2 cellular contexts compared by ENCODE assay signal in genomic region chr1:3285341-3285740, GRCh38.
TF ChIP-seq lines count a peak whose summit lies in the region.

No MANE protein-coding gene starts in this region.

TF ChIP-seq in GM23338, 12 proteins besides CTCF, POLR2A, EP300 and RAD21 (continued from another document):
- TF ChIP-seq, protein P1, sequence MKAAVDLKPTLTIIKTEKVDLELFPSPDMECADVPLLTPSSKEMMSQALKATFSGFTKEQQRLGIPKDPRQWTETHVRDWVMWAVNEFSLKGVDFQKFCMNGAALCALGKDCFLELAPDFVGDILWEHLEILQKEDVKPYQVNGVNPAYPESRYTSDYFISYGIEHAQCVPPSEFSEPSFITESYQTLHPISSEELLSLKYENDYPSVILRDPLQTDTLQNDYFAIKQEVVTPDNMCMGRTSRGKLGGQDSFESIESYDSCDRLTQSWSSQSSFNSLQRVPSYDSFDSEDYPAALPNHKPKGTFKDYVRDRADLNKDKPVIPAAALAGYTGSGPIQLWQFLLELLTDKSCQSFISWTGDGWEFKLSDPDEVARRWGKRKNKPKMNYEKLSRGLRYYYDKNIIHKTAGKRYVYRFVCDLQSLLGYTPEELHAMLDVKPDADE (IDR thresholded peaks at IDR 0.05): no peak

TF ChIP-seq in GM12878, 131 proteins besides CTCF, POLR2A, EP300 and RAD21 (continued from another document):
- 0 out of 2 replicates have a peak, but pooled peaks have one; percentile 15 for TF ChIP-seq TCF3 (IDR thresholded peaks at IDR 0.05; ENCODE audit: borderline replicate concordance, insufficient read depth, low read depth, low read length)
- TF ChIP-seq, protein P2, sequence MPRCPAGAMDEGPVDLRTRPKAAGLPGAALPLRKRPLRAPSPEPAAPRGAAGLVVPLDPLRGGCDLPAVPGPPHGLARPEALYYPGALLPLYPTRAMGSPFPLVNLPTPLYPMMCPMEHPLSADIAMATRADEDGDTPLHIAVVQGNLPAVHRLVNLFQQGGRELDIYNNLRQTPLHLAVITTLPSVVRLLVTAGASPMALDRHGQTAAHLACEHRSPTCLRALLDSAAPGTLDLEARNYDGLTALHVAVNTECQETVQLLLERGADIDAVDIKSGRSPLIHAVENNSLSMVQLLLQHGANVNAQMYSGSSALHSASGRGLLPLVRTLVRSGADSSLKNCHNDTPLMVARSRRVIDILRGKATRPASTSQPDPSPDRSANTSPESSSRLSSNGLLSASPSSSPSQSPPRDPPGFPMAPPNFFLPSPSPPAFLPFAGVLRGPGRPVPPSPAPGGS (IDR thresholded peaks at IDR 0.05; ENCODE audit: borderline replicate concordance, insufficient read depth, low read depth, low read length, poor library complexity, severe bottlenecking): peak; percentile 61
